In the genomic region with DNA sequence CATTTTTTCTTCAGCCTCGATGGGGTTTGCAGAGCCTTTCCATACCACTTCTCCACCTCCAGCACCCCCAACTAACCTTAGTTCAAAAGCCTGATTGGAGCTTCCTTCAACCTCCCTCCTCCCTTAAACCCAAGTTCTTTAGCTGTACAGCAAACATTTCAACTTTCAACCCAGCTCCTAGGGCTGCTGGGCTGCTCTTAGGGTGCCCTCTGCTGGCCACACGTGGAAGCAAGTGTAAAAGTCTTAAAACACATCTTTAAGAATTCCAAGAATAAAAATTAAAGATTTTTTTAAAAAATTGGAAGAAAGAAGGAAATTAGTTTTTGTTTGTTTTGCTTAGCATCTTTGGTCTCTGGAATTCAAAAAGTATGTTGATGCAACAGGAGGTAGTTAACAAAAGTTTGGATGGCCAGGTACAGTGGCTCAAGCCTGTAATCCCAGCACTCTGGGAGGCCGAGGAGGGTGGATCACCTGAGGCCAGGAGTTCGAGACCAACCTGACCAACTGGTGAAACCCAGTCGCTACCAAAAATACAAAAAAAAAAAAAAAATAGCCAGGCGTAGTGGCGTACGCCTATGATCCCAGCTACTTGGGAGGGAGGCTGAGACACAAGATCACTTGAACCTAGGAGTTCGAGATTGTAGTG, we compare ENCODE assay signal across 8 cellular contexts. TPM values are rescaled to one million over a fixed set of nuclear protein-coding genes. Genes with fewer than 3 reads are reported as not detected.
A peak's percentile ranks its signal among the peaks of the same experiment; 100 is the strongest.
DNase-seq lines count a peak whose midpoint lies in the region; ATAC-seq and TF ChIP-seq lines count a peak whose summit lies in the region.

No MANE protein-coding gene starts in this region.

- DNase-seq in A172 (ENCODE audit: low spot score) (peak; percentile 56), GM06990 (ENCODE audit: extremely low read depth, insufficient read length) (no peak), NCI-H2227 treated with DMSO at 0.1 percent for 48 hours (lab: John Stamatoyannopoulos, UW) (peak; percentile 42), substantia nigra (lab: John Stamatoyannopoulos, UW) (peak in 27 of 49 donors; percentile 2 to 68 (median 22))
- DNase-seq in activated CD8-positive, alpha-beta memory T cell treated with anti-CD3 and anti-CD28 coated beads, Interleukin-2, amount 10 ng/mL, durations not matched to agents 7 days and 5 days = peak; percentile 67
- peak in 9 of 10 donors; percentile 3 to 75 (median 43) for DNase-seq in naive thymus-derived CD8-positive, alpha-beta T cell

- no peaks in the 10 kb centered on the region for H3K27me3 ChIP-seq in GM06990 (replicated peaks; ENCODE audit: control insufficient read depth, insufficient read depth, low read length)

- POLR2A ChIA-PET in naive thymus-derived CD8-positive, alpha-beta T cell (lab: Charles Lee) = interaction anchor here (0.9 kb wide), 1 partner anchor 10 kb away, joined by 4 read pairs; no protein-coding TSS in a partner anchor

- H3K4me1 Mint-ChIP-seq in activated CD8-positive, alpha-beta memory T cell treated with anti-CD3 and anti-CD28 coated beads, Interleukin-2, amount 10 ng/mL, durations not matched to agents 7 days and 5 days = no peaks in the 10 kb centered on the region
- H3K4me1 Mint-ChIP-seq in naive thymus-derived CD8-positive, alpha-beta T cell = peaks cover 0 to 6% (median 2%) of the 10 kb centered on the region in 4 donors

- no peak overlapping the region for H3K27ac ChIP-seq in substantia nigra (ENCODE audit: low read depth, low read length, poor library complexity, severe bottlenecking)

- ATAC-seq in activated CD8-positive, alpha-beta memory T cell treated with anti-CD3 and anti-CD28 coated beads, Interleukin-2, amount 10 ng/mL, durations not matched to agents 7 days and 5 days = peak; percentile 66
- ATAC-seq in esophagus mucosa (peak; percentile 69), HG03175 (IDR thresholded peaks at IDR 0.05; ENCODE audit: unreplicated experiment) (no peak)
- peak; percentile 47 to 49 for ATAC-seq in naive thymus-derived CD8-positive, alpha-beta T cell

- H3K27me3 Mint-ChIP-seq in activated CD8-positive, alpha-beta memory T cell treated with anti-CD3 and anti-CD28 coated beads, Interleukin-2, amount 10 ng/mL, durations not matched to agents 7 days and 5 days = no peaks in the 10 kb centered on the region
- H3K27me3 Mint-ChIP-seq in naive thymus-derived CD8-positive, alpha-beta T cell = peaks cover 0 to 2% (median 0%) of the 10 kb centered on the region in 5 donors

- no peak overlapping the region for H3K4me3 ChIP-seq in GM06990 (replicated peaks; ENCODE audit: low read depth, low read length)

- peaks cover 11% of the 10 kb centered on the region for H3K9me3 Mint-ChIP-seq in activated CD8-positive, alpha-beta memory T cell treated with anti-CD3 and anti-CD28 coated beads, Interleukin-2, amount 10 ng/mL, durations not matched to agents 7 days and 5 days (ENCODE audit: low read depth)
- H3K9me3 Mint-ChIP-seq in naive thymus-derived CD8-positive, alpha-beta T cell = peaks cover 0 to 14% (median 8%) of the 10 kb centered on the region in 9 donors

- peak; percentile 83 for TF ChIP-seq CTCF in GM06990 (IDR thresholded peaks at IDR 0.05; ENCODE audit: insufficient read depth, low read length, poor library complexity, severe bottlenecking)

- CTCF ChIA-PET in activated CD8-positive, alpha-beta memory T cell treated with anti-CD3 and anti-CD28 coated beads, Interleukin-2, amount 10 ng/mL, durations not matched to agents 7 days and 5 days (lab: Charles Lee) = interaction anchor here (0.6 to 2.1 kb wide), 21 partner anchors 9 to 1637 kb away, joined by 3 to 24 read pairs (median 4); no protein-coding TSS in a partner anchor

- H3K36me3 ChIP-seq in GM06990 (ENCODE audit: control insufficient read depth, insufficient read depth, low read length) = no peaks in the 10 kb centered on the region

- H3K36me3 Mint-ChIP-seq in activated CD8-positive, alpha-beta memory T cell treated with anti-CD3 and anti-CD28 coated beads, Interleukin-2, amount 10 ng/mL, durations not matched to agents 7 days and 5 days = peaks cover 9% of the 10 kb centered on the region
- H3K36me3 Mint-ChIP-seq in naive thymus-derived CD8-positive, alpha-beta T cell = peaks cover 11 to 18% (median 13%) of the 10 kb centered on the region in 3 donors

- H3K27ac Mint-ChIP-seq in activated CD8-positive, alpha-beta memory T cell treated with anti-CD3 and anti-CD28 coated beads, Interleukin-2, amount 10 ng/mL, durations not matched to agents 7 days and 5 days = no peak overlapping the region
- H3K27ac Mint-ChIP-seq in naive thymus-derived CD8-positive, alpha-beta T cell = no peak overlapping the region

- H3K4me3 Mint-ChIP-seq in activated CD8-positive, alpha-beta memory T cell treated with anti-CD3 and anti-CD28 coated beads, Interleukin-2, amount 10 ng/mL, durations not matched to agents 7 days and 5 days = no peak overlapping the region
- H3K4me3 Mint-ChIP-seq in naive thymus-derived CD8-positive, alpha-beta T cell = no peak overlapping the region

RNA-seq across cellular contexts. Expression of a gene that starts 15.5 kb away (rescaled TPM):
- total RNA-seq in A172 (2014; rRNA removed; shearing (Covaris generic)) = not detected in 2 replicates
- under 1 TPM in 1 of 2 experiments, not detected in 1; 0.21 TPM for total RNA-seq in activated CD8-positive, alpha-beta memory T cell treated with anti-CD3 and anti-CD28 coated beads, Interleukin-2, amount 10 ng/mL, durations not matched to agents 7 days and 5 days
- not detected for total RNA-seq in esophagus mucosa
- 1 to 10 TPM; 3.2 to 4.4 TPM for total RNA-seq in naive thymus-derived CD8-positive, alpha-beta T cell
- polyA plus RNA-seq in naive thymus-derived CD8-positive, alpha-beta T cell = not detected
